Comparison of ENCODE assay signal across 24 cellular contexts in the genomic region with DNA sequence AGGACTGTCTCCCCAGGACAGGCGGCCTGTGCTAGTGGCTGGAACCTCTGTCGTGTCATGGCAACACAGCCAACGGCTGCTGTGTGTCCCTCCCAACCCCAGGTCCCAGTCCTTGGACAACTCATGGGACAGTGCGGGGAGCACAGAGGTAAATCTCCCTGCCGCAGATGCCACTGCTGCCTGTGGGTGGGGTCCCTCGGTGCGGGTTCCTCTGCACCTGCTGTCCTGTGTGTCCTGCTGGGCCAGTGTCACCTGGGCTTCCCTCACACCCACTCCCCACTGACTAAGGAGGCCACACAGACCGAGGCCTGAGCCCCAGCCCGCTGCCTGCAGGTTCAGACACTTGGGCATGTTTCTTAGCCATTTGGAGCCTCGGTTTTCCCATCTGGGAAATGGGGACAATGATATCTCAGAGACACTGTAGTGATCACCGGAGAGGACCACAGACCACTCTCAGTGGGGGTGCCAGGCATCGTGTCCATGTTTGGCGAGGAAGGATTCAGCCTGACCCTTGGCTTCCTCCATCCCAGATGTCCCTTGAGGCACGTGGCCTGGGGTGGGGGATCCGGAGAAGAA.
"Had no signal": no experiment of that assay in that cellular context is flagged by ENCODE, and none has a peak within 500 bp of the region (broad histone marks: within the 10 kb centered on the region; RNA-seq: fewer than 3 reads in every experiment).

No MANE protein-coding gene starts in this region.

- H3K9me3 ChIP-seq: SJCRH30, SK-N-SH had no signal

- DNase-seq: activated B cell treated with CpG ODN at 0.5 μM for 24 hours; activated CD4-positive, alpha-beta T cell treated with anti-CD3 and anti-CD28 coated beads for 1 hour; activated CD4-positive, alpha-beta T cell treated with anti-CD3 and anti-CD28 coated beads, Interleukin-2, amount 10 ng/mL, durations not matched to agents 24 days and 14 days; activated CD4-positive, alpha-beta T cell treated with anti-CD3 and anti-CD28 coated beads, Interleukin-2, amount 50 U/mL, for 48 hours; activated CD8-positive, alpha-beta memory T cell treated with anti-CD3 and anti-CD28 coated beads, Interleukin-2, amount 10 ng/mL, durations not matched to agents 7 days and 5 days; activated effector memory CD4-positive, alpha-beta T cell treated with Interleukin-2 at 50 U/mL for 16 hours; activated naive CD4-positive, alpha-beta T cell; activated T-cell treated with anti-CD3 and anti-CD28 coated beads, Interleukin-2, amount 50 U/mL, for 24 hours; amygdala; brain microvascular endothelial cell; NCI-H1092; NCI-H1417; NCI-H1694; NCI-H2029 treated with DMSO at 0.1 percent for 48 hours; NCI-H345; NCI-H510A; NCI-H526 treated with DMSO at 0.1 percent for 48 hours; NCI-H82; Right ventricle myocardium superior; SJCRH30; SK-N-SH had no signal

- H3K4me3 ChIP-seq: cardiac muscle cell, SJCRH30 had no signal

- H3K4me2 ChIP-seq: KMS-11, SK-N-SH had no signal

- H3K9ac ChIP-seq: KMS-11, SK-N-SH had no signal

- ATAC-seq: activated CD8-positive, alpha-beta memory T cell treated with anti-CD3 and anti-CD28 coated beads, Interleukin-2, amount 10 ng/mL, durations not matched to agents 7 days and 5 days had no signal

- H3K27me3 ChIP-seq: brain microvascular endothelial cell, cardiac muscle cell, SJCRH30 had no signal

- FAIRE-seq: astrocyte had no signal

- H3K27ac ChIP-seq: brain microvascular endothelial cell, KMS-11, SJCRH30 had no signal

- H3K36me3 ChIP-seq: brain microvascular endothelial cell, cardiac muscle cell, SJCRH30 had no signal
